Comparison of ENCODE assay signal across 29 cellular contexts in the genomic region with DNA sequence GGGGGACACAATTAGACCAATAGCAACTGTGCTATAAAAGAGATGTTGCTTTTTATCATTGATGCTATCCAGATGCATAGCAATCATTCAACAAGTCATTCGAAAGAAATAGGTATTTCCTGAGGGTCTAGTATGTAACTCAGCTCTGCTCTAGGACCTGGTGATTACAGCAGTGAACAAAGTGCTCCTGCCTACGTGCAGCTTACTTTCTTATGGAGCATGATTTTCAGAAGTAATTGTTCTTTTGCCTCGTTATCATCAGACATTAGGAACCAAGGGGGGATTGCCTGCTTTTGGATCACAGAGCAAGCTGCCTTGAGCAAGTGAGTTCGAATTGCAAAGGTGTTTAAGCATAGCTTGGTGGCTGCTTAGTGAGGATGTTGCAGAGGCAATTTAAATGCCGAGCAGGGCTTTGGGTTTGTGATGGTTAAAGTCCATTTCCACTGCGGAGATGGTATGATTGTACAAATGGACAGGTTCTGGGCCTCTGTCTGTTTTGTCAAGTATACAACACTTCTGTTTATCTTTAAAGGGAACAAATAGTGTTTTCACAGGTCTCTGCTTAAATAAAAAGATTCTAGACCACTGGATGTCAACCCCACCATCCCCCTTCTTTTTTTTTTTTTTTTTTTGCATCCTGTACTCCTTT.
"Had no signal": no experiment of that assay in that cellular context is flagged by ENCODE, and none has a peak within 500 bp of the region (broad histone marks: within the 10 kb centered on the region; RNA-seq: fewer than 3 reads in every experiment).

No MANE protein-coding gene starts in this region.

- H3K27ac Mint-ChIP-seq: naive thymus-derived CD8-positive, alpha-beta T cell; nephron; stimulated activated memory B cell treated with anti-CD40 and anti-IgM and Interleukin-4, amounts not matched to agents 10 μg/mL and 1 μg/mL and 100 μg/mL, for 72 hours had no signal

- H2AFZ ChIP-seq: hepatocyte had no signal

- H3K27me3 Mint-ChIP-seq: naive thymus-derived CD8-positive, alpha-beta T cell; stimulated activated memory B cell treated with anti-CD40 and anti-IgM and Interleukin-4, amounts not matched to agents 10 μg/mL and 1 μg/mL and 100 μg/mL, for 72 hours had no signal

- H3K27ac ChIP-seq: hepatocyte, lower lobe of right lung, pancreas, prostate gland, sigmoid colon, stomach, testis, thyroid gland, transverse colon, upper lobe of left lung, vagina had no signal

- H3K79me2 ChIP-seq: hepatocyte had no signal

- H3K4me3 Mint-ChIP-seq: naive thymus-derived CD8-positive, alpha-beta T cell; nephron; neural crest cell; stimulated activated memory B cell treated with anti-CD40 and anti-IgM and Interleukin-4, amounts not matched to agents 10 μg/mL and 1 μg/mL and 100 μg/mL, for 72 hours had no signal

- H3K27me3 ChIP-seq: hepatocyte, pancreas, sigmoid colon, stomach, testis, thyroid gland, transverse colon, upper lobe of left lung, vagina had no signal

- H3K9me3 ChIP-seq: lower lobe of right lung, pancreas, prostate gland, sigmoid colon, testis, thyroid gland, transverse colon, upper lobe of left lung, vagina had no signal

- H3K4me1 ChIP-seq: prostate gland, sigmoid colon, testis, transverse colon, upper lobe of left lung had no signal

- H3K4me1 Mint-ChIP-seq: neural crest cell had no signal

- DNase-seq: islet precursor cell; left ventricle myocardium superior; lower lobe of right lung; mammary epithelial cell; mesenchymal stem cell; naive thymus-derived CD8-positive, alpha-beta T cell; nucleus accumbens; pancreas; posterior cingulate gyrus; retina; right cardiac atrium; sigmoid colon; stimulated activated CD4-positive, alpha-beta T cell treated with anti-CD3 and anti-CD28 coated beads, Interleukin-1b, Interleukin-23, amount 100 ng/mL, for 48 hours; stimulated activated CD4-positive, alpha-beta T cell treated with anti-CD3 and anti-CD28 coated beads, Interleukin-2, amount 100 ng/mL, for 48 hours; stimulated activated CD4-positive, alpha-beta T cell treated with anti-CD3 and anti-CD28 coated beads, Interleukin-4, amount 100 ng/mL, for 4 hours; stimulated activated CD8-positive, alpha-beta memory T cell treated with anti-CD3 and anti-CD28 coated beads, Interleukin-4, amount 100 ng/mL, for 48 hours; stimulated activated naive CD4-positive, alpha-beta T cell treated with Interleukin-2 at 50 U/mL for 16 hours; stomach; testis; thyroid gland; transverse colon; upper lobe of left lung had no signal

- H3K4me2 ChIP-seq: hepatocyte, smooth muscle cell had no signal

- ATAC-seq: left ventricle myocardium superior; lower lobe of right lung; naive thymus-derived CD8-positive, alpha-beta T cell; pancreas; right cardiac atrium; stimulated activated memory B cell treated with anti-CD40 and anti-IgM and Interleukin-4, amounts not matched to agents 10 μg/mL and 1 μg/mL and 100 μg/mL, for 72 hours had no signal

- H3K36me3 ChIP-seq: lower lobe of right lung, pancreas, prostate gland, sigmoid colon, stomach, thyroid gland, transverse colon, upper lobe of left lung, vagina had no signal

- H3K9me3 Mint-ChIP-seq: naive thymus-derived CD8-positive, alpha-beta T cell; stimulated activated memory B cell treated with anti-CD40 and anti-IgM and Interleukin-4, amounts not matched to agents 10 μg/mL and 1 μg/mL and 100 μg/mL, for 72 hours had no signal

- H3K4me3 ChIP-seq: hepatocyte, lower lobe of right lung, pancreas, prostate gland, sigmoid colon, smooth muscle cell, stomach, testis, thyroid gland, transverse colon, upper lobe of left lung, vagina had no signal
